10 cellular contexts compared by ENCODE assay signal in genomic region chr22:28899199-28899853, GRCh38. TPM values are rescaled to one million over a fixed set of nuclear protein-coding genes. Genes with fewer than 3 reads are reported as not detected.
DNase-seq lines count a peak whose midpoint lies in the region; ATAC-seq and TF ChIP-seq lines count a peak whose summit lies in the region.
"Had no signal": no experiment of that assay in that cellular context is flagged by ENCODE, and none has a peak within 500 bp of the region (broad histone marks: within the 10 kb centered on the region; RNA-seq: fewer than 3 reads in every experiment).

No MANE protein-coding gene starts in this region.

- POLR2A ChIA-PET in activated CD4-positive, alpha-beta T cell treated with anti-CD3 and anti-CD28 coated beads, Interleukin-2, amount 10 ng/mL, durations not matched to agents 7 days and 5 days (lab: Charles Lee): no interaction called here

- no peak for TF ChIP-seq CTCF in RWPE2 (IDR thresholded peaks at IDR 0.05; ENCODE audit: poor library complexity, severe bottlenecking)
- no peak for TF ChIP-seq CTCF in spleen (IDR thresholded peaks at IDR 0.05 in 8 of 11, conservative IDR thresholded peaks at IDR 0.05 in 3 of 11)
- TF ChIP-seq CTCF in gastroesophageal sphincter (IDR thresholded peaks at IDR 0.05): no peak

- H3K4me3 Mint-ChIP-seq in activated CD4-positive, alpha-beta T cell treated with anti-CD3 and anti-CD28 coated beads, Interleukin-2, amount 10 ng/mL, durations not matched to agents 7 days and 5 days: no peak overlapping the region
- no peak overlapping the region for H3K4me3 Mint-ChIP-seq in activated CD4-positive, alpha-beta T cell treated with anti-CD3 and anti-CD28 coated beads, Interleukin-2, amount 10 ng/mL, durations not matched to agents 24 days and 14 days
- no peak overlapping the region for H3K4me3 Mint-ChIP-seq in central memory CD8-positive, alpha-beta T cell

- H3K27me3 ChIP-seq in RWPE2 (ENCODE audit: insufficient read depth, poor library complexity, severe bottlenecking): no peaks in the 10 kb centered on the region
- H3K27me3 ChIP-seq in spleen (replicated peaks in 1 of 7): no peaks in the 10 kb centered on the region
- H3K27me3 ChIP-seq in gastroesophageal sphincter: no peaks in the 10 kb centered on the region
- H3K27me3 ChIP-seq: BE2C had no signal

- no peak for TF ChIP-seq EP300 in gastroesophageal sphincter (IDR thresholded peaks at IDR 0.05)

- H3K9me3 ChIP-seq in RWPE2 (ENCODE audit: severe bottlenecking): no peaks in the 10 kb centered on the region
- no peaks in the 10 kb centered on the region for H3K9me3 ChIP-seq in spleen
- no peaks in the 10 kb centered on the region for H3K9me3 ChIP-seq in gastroesophageal sphincter
- H3K9me3 ChIP-seq: BE2C, lower lobe of right lung had no signal

- CTCF ChIA-PET in activated CD4-positive, alpha-beta T cell treated with anti-CD3 and anti-CD28 coated beads, Interleukin-2, amount 10 ng/mL, durations not matched to agents 7 days and 5 days (lab: Charles Lee): interaction anchor here (1.7 kb wide), 1 partner anchor 25 kb away, joined by 3 read pairs; no protein-coding TSS in a partner anchor

- WGBS in spleen, 5 donors: 29 to 52% (median 44%) methylated on average over 9 of the region's 9 CpGs
- WGBS in gastroesophageal sphincter (ENCODE audit: low coverage in 1 of 2), 2 donors: 63 to 73% methylated on average over 5 to 7 of the region's 9 CpGs

- DNase-seq in activated CD4-positive, alpha-beta T cell treated with anti-CD3 and anti-CD28 coated beads, Interleukin-2, amount 10 ng/mL, durations not matched to agents 7 days and 5 days: peak; percentile 57
- no peak for DNase-seq in activated CD4-positive, alpha-beta T cell treated with anti-CD3 and anti-CD28 coated beads, Interleukin-2, amount 10 ng/mL, durations not matched to agents 24 days and 14 days
- DNase-seq in RWPE2 (ENCODE audit: low spot score) (peak; percentile 73), spleen (peak; percentile 79), dermis blood vessel endothelial cell (no peak)
- peak in 1 of 2 donors; percentile 25 for DNase-seq in central memory CD8-positive, alpha-beta T cell (ENCODE audit: low spot score in 2 of 2)
- DNase-seq: BE2C, lower lobe of right lung had no signal

- TF ChIP-seq POLR2A in spleen (IDR thresholded peaks at IDR 0.05): no peak
- no peak for TF ChIP-seq POLR2A in gastroesophageal sphincter (IDR thresholded peaks at IDR 0.05)

- peak overlapping the region; percentile 63 for H3K27ac ChIP-seq in RWPE2 (ENCODE audit: poor library complexity, severe bottlenecking)
- H3K27ac ChIP-seq in spleen: no peak overlapping the region
- no peak overlapping the region for H3K27ac ChIP-seq in gastroesophageal sphincter
- H3K27ac ChIP-seq: lower lobe of right lung had no signal

- H3K4me3 ChIP-seq in RWPE2 (ENCODE audit: severe bottlenecking): no peak overlapping the region
- no peak overlapping the region for H3K4me3 ChIP-seq in spleen
- H3K4me3 ChIP-seq in gastroesophageal sphincter: no peak overlapping the region
- H3K4me3 ChIP-seq: lower lobe of right lung had no signal

- H3K4me1 Mint-ChIP-seq in activated CD4-positive, alpha-beta T cell treated with anti-CD3 and anti-CD28 coated beads, Interleukin-2, amount 10 ng/mL, durations not matched to agents 7 days and 5 days: peaks cover 16% of the 10 kb centered on the region
- peaks cover 5% of the 10 kb centered on the region for H3K4me1 Mint-ChIP-seq in activated CD4-positive, alpha-beta T cell treated with anti-CD3 and anti-CD28 coated beads, Interleukin-2, amount 10 ng/mL, durations not matched to agents 24 days and 14 days
- peaks cover 15% of the 10 kb centered on the region for H3K4me1 Mint-ChIP-seq in central memory CD8-positive, alpha-beta T cell

- no peak overlapping the region for H3K27ac Mint-ChIP-seq in activated CD4-positive, alpha-beta T cell treated with anti-CD3 and anti-CD28 coated beads, Interleukin-2, amount 10 ng/mL, durations not matched to agents 7 days and 5 days
- no peak overlapping the region for H3K27ac Mint-ChIP-seq in activated CD4-positive, alpha-beta T cell treated with anti-CD3 and anti-CD28 coated beads, Interleukin-2, amount 10 ng/mL, durations not matched to agents 24 days and 14 days
- peak overlapping the region; percentile 49 for H3K27ac Mint-ChIP-seq in central memory CD8-positive, alpha-beta T cell (ENCODE audit: low read depth)

- H3K9me3 Mint-ChIP-seq in activated CD4-positive, alpha-beta T cell treated with anti-CD3 and anti-CD28 coated beads, Interleukin-2, amount 10 ng/mL, durations not matched to agents 7 days and 5 days: no peaks in the 10 kb centered on the region
- no peaks in the 10 kb centered on the region for H3K9me3 Mint-ChIP-seq in activated CD4-positive, alpha-beta T cell treated with anti-CD3 and anti-CD28 coated beads, Interleukin-2, amount 10 ng/mL, durations not matched to agents 24 days and 14 days
- no peaks in the 10 kb centered on the region for H3K9me3 Mint-ChIP-seq in central memory CD8-positive, alpha-beta T cell

- peaks cover 33% of the 10 kb centered on the region for H3K27me3 Mint-ChIP-seq in activated CD4-positive, alpha-beta T cell treated with anti-CD3 and anti-CD28 coated beads, Interleukin-2, amount 10 ng/mL, durations not matched to agents 7 days and 5 days
- H3K27me3 Mint-ChIP-seq in activated CD4-positive, alpha-beta T cell treated with anti-CD3 and anti-CD28 coated beads, Interleukin-2, amount 10 ng/mL, durations not matched to agents 24 days and 14 days: peaks cover 57% of the 10 kb centered on the region
- H3K27me3 Mint-ChIP-seq in central memory CD8-positive, alpha-beta T cell: no peaks in the 10 kb centered on the region

- no peaks in the 10 kb centered on the region for H3K36me3 Mint-ChIP-seq in activated CD4-positive, alpha-beta T cell treated with anti-CD3 and anti-CD28 coated beads, Interleukin-2, amount 10 ng/mL, durations not matched to agents 7 days and 5 days (ENCODE audit: low read depth)
- H3K36me3 Mint-ChIP-seq in activated CD4-positive, alpha-beta T cell treated with anti-CD3 and anti-CD28 coated beads, Interleukin-2, amount 10 ng/mL, durations not matched to agents 24 days and 14 days (ENCODE audit: low read depth): no peaks in the 10 kb centered on the region
- H3K36me3 Mint-ChIP-seq in central memory CD8-positive, alpha-beta T cell (ENCODE audit: insufficient read depth): no peaks in the 10 kb centered on the region

- intact Hi-C loops in activated CD4-positive, alpha-beta T cell treated with anti-CD3 and anti-CD28 coated beads, Interleukin-2, amount 10 ng/mL, durations not matched to agents 24 days and 14 days (cut with micrococcal nuclease): no loop called here
- intact Hi-C loops in spleen (cut with DNase I; ENCODE audit: low total_unique reads): no loop called here

- H3K4me1 ChIP-seq in RWPE2 (ENCODE audit: insufficient read depth, poor library complexity, severe bottlenecking): peaks cover 47% of the 10 kb centered on the region
- H3K4me1 ChIP-seq in spleen: peaks cover 0 to 46% (median 19%) of the 10 kb centered on the region in 6 donors
- peaks cover 2 to 62% (median 16%) of the 10 kb centered on the region in 3 donors for H3K4me1 ChIP-seq in gastroesophageal sphincter

- ATAC-seq in RWPE2 (ENCODE audit: low read depth) (peak; percentile 83), gastroesophageal sphincter (no peak), GM21529 (IDR thresholded peaks at IDR 0.05; ENCODE audit: unreplicated experiment) (no peak)
- peak; percentile 97 for ATAC-seq in central memory CD8-positive, alpha-beta T cell (replicated peaks; ENCODE audit: extremely low read depth, poor library complexity, severe bottlenecking)
- ATAC-seq: lower lobe of right lung had no signal

- H3K36me3 ChIP-seq in RWPE2 (ENCODE audit: low read depth) (no peaks in the 10 kb centered on the region), spleen (no peaks in the 10 kb centered on the region), gastroesophageal sphincter (no peaks in the 10 kb centered on the region)
- H3K36me3 ChIP-seq: BE2C, lower lobe of right lung had no signal

RNA-seq across cellular contexts. Expression of gene ZNRF3, which starts 16.0 kb away (rescaled TPM):
- total RNA-seq in activated CD4-positive, alpha-beta T cell treated with anti-CD3 and anti-CD28 coated beads, Interleukin-2, amount 10 ng/mL, durations not matched to agents 7 days and 5 days: under 1 TPM; 0.58 to 0.72 TPM
- total RNA-seq in activated CD4-positive, alpha-beta T cell treated with anti-CD3 and anti-CD28 coated beads, Interleukin-2, amount 10 ng/mL, durations not matched to agents 24 days and 14 days: 2.0 and 2.3 TPM in 2 replicates
- 1 to 10 TPM; 1.9 to 4.5 (median 3.4) TPM for total RNA-seq in spleen
- polyA plus RNA-seq in spleen: under 1 TPM; 0.15 to 0.51 (median 0.30) TPM
- total RNA-seq in dermis blood vessel endothelial cell: 2.6 and 3.2 TPM in 2 replicates
- total RNA-seq in gastroesophageal sphincter: 10 to 100 TPM; 14.8 to 27.7 (median 19.8) TPM

Comparison
In these comparisons a context has a peak if more than half of its experiments do, and no peak if none do; other contexts are left out.
1. DNase-seq: peak in activated CD4-positive, alpha-beta T cell treated with anti-CD3 and anti-CD28 coated beads, Interleukin-2, amount 10 ng/mL, durations not matched to agents 7 days and 5 days (single experiment), RWPE2 (single experiment) and spleen (single experiment); none in activated CD4-positive, alpha-beta T cell treated with anti-CD3 and anti-CD28 coated beads, Interleukin-2, amount 10 ng/mL, durations not matched to agents 24 days and 14 days (single experiment) and dermis blood vessel endothelial cell (single experiment).
2. ATAC-seq: peak in RWPE2 (single experiment) and central memory CD8-positive, alpha-beta T cell (single experiment); none in gastroesophageal sphincter (single experiment) and GM21529 (single experiment).